Comparison of ENCODE assay signal across 7 cellular contexts in genomic region chr13:30735025-30735967, GRCh38. TPM values are rescaled to one million over a fixed set of nuclear protein-coding genes. Genes with fewer than 3 reads are reported as not detected.
DNase-seq lines count a peak whose midpoint lies in the region; ATAC-seq and TF ChIP-seq lines count a peak whose summit lies in the region.

ALOX5AP (plus strand) TSS chr13:30735543; CDS start chr13:30735606, 63 bp downstream.

- TF ChIP-seq CTCF in PC-3 (conservative IDR thresholded peaks at IDR 0.05; ENCODE audit: low read depth, low read length) (no peak), colonic mucosa (IDR thresholded peaks at IDR 0.05) (no peak), spleen (IDR thresholded peaks at IDR 0.05 in 8 of 11, conservative IDR thresholded peaks at IDR 0.05 in 3 of 11) (no peak)

- H3K4me1 ChIP-seq in PC-3 (ENCODE audit: insufficient read depth, low read length): peaks cover 19% of the 10 kb centered on the region
- no peaks in the 10 kb centered on the region for H3K4me1 ChIP-seq in colonic mucosa
- H3K4me1 ChIP-seq in spleen: peaks cover 13 to 81% (median 55%) of the 10 kb centered on the region in 6 donors

- BruUV-seq in PC-3 (replicated peaks; lab: Mats Ljungman, UMichigan): no TSS peak

- peaks cover under 1% of the 10 kb centered on the region for H3F3A ChIP-seq in PC-3 (ENCODE audit: low read length, unreplicated experiment)

- H3K9ac ChIP-seq in PC-3 (ENCODE audit: low read length): no peak within 1 kb of the TSS
- peak within 1 kb of the TSS in 1 of 2 donors; percentile 24 for H3K9ac ChIP-seq in colonic mucosa (ENCODE audit: low read depth in 2 of 2, low read length in 2 of 2)

- CTCF ChIA-PET in PC-3 (lab: Charles Lee): no interaction called here

- peak in 2 of 3 donors; percentile 38 to 57 for TF ChIP-seq POLR2A in spleen (IDR thresholded peaks at IDR 0.05)

- H3K27ac ChIP-seq in PC-3 (ENCODE audit: low read length) (no peak within 1 kb of the TSS), colonic mucosa (peak within 1 kb of the TSS; percentile 37), spleen (peak within 1 kb of the TSS; percentile 22 to 93 (median 86))

- no peaks in the 10 kb centered on the region for H3K9me2 ChIP-seq in PC-3 (replicated peaks; ENCODE audit: low read length)

- H3K36me3 ChIP-seq in PC-3 (ENCODE audit: low read depth, low read length) (no peaks in the 10 kb centered on the region), colonic mucosa (no peaks in the 10 kb centered on the region), spleen (no peaks in the 10 kb centered on the region)

- POLR2A ChIA-PET in PC-3 (lab: Charles Lee; ENCODE audit: unreplicated experiment): interaction anchor here (0.5 to 0.7 kb wide), 2 partner anchors 38 to 226 kb away, joined by 3 to 11 read pairs; no protein-coding TSS in a partner anchor

- ATAC-seq in GM19035 (IDR thresholded peaks at IDR 0.05; ENCODE audit: unreplicated experiment) (peak; percentile 76), HG02885 (IDR thresholded peaks at IDR 0.05; ENCODE audit: poor library complexity, unreplicated experiment) (peak; percentile 80), PC-3 (no peak)

- H4K20me1 ChIP-seq in PC-3 (ENCODE audit: low read length): no peaks in the 10 kb centered on the region

- DNase-seq in PC-3 (no peak), colonic mucosa (no peak), spleen (peak; percentile 84), NCI-H526 treated with DMSO at 0.1 percent for 48 hours (lab: John Stamatoyannopoulos, UW) (no peak), RKO (ENCODE audit: low spot score) (no peak)

- no peaks in the 10 kb centered on the region for H3K79me2 ChIP-seq in PC-3 (ENCODE audit: low read length)

- no peaks in the 10 kb centered on the region for H3K9me3 ChIP-seq in PC-3 (ENCODE audit: low read length)
- H3K9me3 ChIP-seq in colonic mucosa: no peaks in the 10 kb centered on the region
- no peaks in the 10 kb centered on the region for H3K9me3 ChIP-seq in spleen

- H3K27me3 ChIP-seq in PC-3 (ENCODE audit: low read length) (no peaks in the 10 kb centered on the region), colonic mucosa (no peaks in the 10 kb centered on the region), spleen (replicated peaks in 1 of 7) (peaks cover 0 to 6% (median 0%) of the 10 kb centered on the region in 7 donors)

- H2AFZ ChIP-seq in PC-3 (ENCODE audit: low read length): no peak within 1 kb of the TSS

- intact Hi-C loops in PC-3 (cut with micrococcal nuclease) (no loop called here), colonic mucosa (cut with DNase I) (no loop called here), spleen (cut with DNase I; ENCODE audit: low total_unique reads) (no loop called here)

- H3K4me2 ChIP-seq in PC-3 (ENCODE audit: low read length): peak within 1 kb of the TSS; percentile 5; the same call in 1 of the 2 replicates

- WGBS in spleen, 5 donors: 23 to 41% (median 36%) methylated on average over 7 of the region's 7 CpGs

- no peak within 1 kb of the TSS for H3K4me3 ChIP-seq in PC-3 (ENCODE audit: low read length)
- no peak within 1 kb of the TSS for H3K4me3 ChIP-seq in colonic mucosa
- H3K4me3 ChIP-seq in spleen: peak within 1 kb of the TSS; percentile 5 to 68 (median 37)

RNA-seq across cellular contexts. Expression of gene ALOX5AP, which starts in this region (rescaled TPM):
- total RNA-seq in PC-3 (2014; rRNA removed) (not detected in 2 replicates), colonic mucosa (1 to 10 TPM; 5.0 to 5.1 TPM), spleen (100 to 1,000 TPM in 4 of 7 donors, 10 to 100 TPM in 3; 43.7 to 268 (median 106) TPM)
- 10 to 100 TPM; 36.8 to 58.5 (median 44.1) TPM for polyA plus RNA-seq in spleen

Comparison
In these comparisons a context has a peak if more than half of its experiments do, and no peak if none do; other contexts are left out.
1. RNA of gene ALOX5AP (total RNA-seq): 43.7 to 268 TPM in spleen; 5.0 to 5.1 TPM in colonic mucosa and not detected in PC-3; every median in the first group is over 4 times any median in the second.
2. H3K4me3 ChIP-seq: peak in spleen (8 of 8); none in PC-3 (single experiment) and colonic mucosa (single experiment).